27 cellular contexts compared by ENCODE assay signal in genomic region chr12:81998761-81999378, GRCh38.
DNase-seq lines count a peak whose midpoint lies in the region; ATAC-seq and TF ChIP-seq lines count a peak whose summit lies in the region.
"Had no signal": no experiment of that assay in that cellular context is flagged by ENCODE, and none has a peak within 500 bp of the region (broad histone marks: within the 10 kb centered on the region; RNA-seq: fewer than 3 reads in every experiment).

No MANE protein-coding gene starts in this region.

- no peaks in the 10 kb centered on the region for H3K4me1 Mint-ChIP-seq in MCF 10A (ENCODE audit: insufficient read depth, unreplicated experiment)
- H3K4me1 Mint-ChIP-seq: activated naive CD8-positive, alpha-beta T cell treated with anti-CD3 and anti-CD28 coated beads for 36 hours had no signal

- H3K79me2 ChIP-seq in mammary epithelial cell (ENCODE audit: insufficient read depth, low read length), result no peaks in the 10 kb centered on the region

- peak overlapping the region; percentile 24 for H3K27ac ChIP-seq in mammary epithelial cell (ENCODE audit: insufficient read depth, low read depth, low read length)
- no peak overlapping the region for H3K27ac ChIP-seq in foreskin keratinocyte
- no peak overlapping the region for H3K27ac ChIP-seq in Peyer's patch
- H3K27ac ChIP-seq: ascending aorta, GM23248, prostate gland, transverse colon had no signal

- H2AFZ ChIP-seq in mammary epithelial cell (ENCODE audit: low read depth, low read length), result no peak overlapping the region
- H2AFZ ChIP-seq: GM23248 had no signal

- peaks cover 12% of the 10 kb centered on the region for H3K4me1 ChIP-seq in mammary epithelial cell (ENCODE audit: insufficient read depth, low read length)
- no peaks in the 10 kb centered on the region for H3K4me1 ChIP-seq in foreskin keratinocyte
- no peaks in the 10 kb centered on the region for H3K4me1 ChIP-seq in Peyer's patch
- H3K4me1 ChIP-seq: ascending aorta, prostate gland, transverse colon had no signal

- CTCF ChIA-PET in mammary epithelial cell (lab: Charles Lee; ENCODE audit: low non-redundant PET) (no interaction called here), MCF 10A (lab: Yijun Ruan, JAX) (interaction anchor here (0.6 kb wide), 1 partner anchor 42 kb away, joined by 3 read pairs; no protein-coding TSS in a partner anchor)

- TF ChIP-seq POLR2A in Peyer's patch (IDR thresholded peaks at IDR 0.05), result no peak

- TF ChIP-seq CTCF in mammary epithelial cell (conservative IDR thresholded peaks at IDR 0.05 in 1 of 2, IDR thresholded peaks at IDR 0.05 in 1 of 2; ENCODE audit: extremely low read depth in 1 of 2, insufficient read depth in 1 of 2, low read depth in 1 of 2, low read length in 2 of 2) (no peak), MCF 10A (IDR thresholded peaks at IDR 0.05; ENCODE audit: unreplicated experiment) (no peak), astrocyte of the spinal cord (IDR thresholded peaks at IDR 0.05; ENCODE audit: low read depth, low read length) (no peak), foreskin keratinocyte (conservative IDR thresholded peaks at IDR 0.05) (peak; percentile 11), Peyer's patch (IDR thresholded peaks at IDR 0.05) (no peak)

- no peak overlapping the region for H3K9ac ChIP-seq in mammary epithelial cell (ENCODE audit: insufficient read depth, low read length)
- H3K9ac ChIP-seq: GM23248 had no signal

- no peak overlapping the region for H3K4me2 ChIP-seq in mammary epithelial cell (ENCODE audit: insufficient read depth, low read depth, low read length)

- intact Hi-C loops in mammary epithelial cell (cut with micrococcal nuclease), result no loop called here
- intact Hi-C loops in MCF 10A (cut with micrococcal nuclease), result no loop called here

- DNase-seq in mammary epithelial cell (peak; percentile 32), MCF 10A (ENCODE audit: unreplicated experiment) (no peak), astrocyte of the spinal cord (ENCODE audit: low read depth, low spot score) (peak; percentile 73), foreskin keratinocyte (peak; percentile 97), cortex of kidney (lab: John Stamatoyannopoulos, UW) (no peak), Peyer's patch (no peak), GM19240 (ENCODE audit: insufficient read length, low spot score) (no peak), HuH-7.5 (ENCODE audit: low spot score) (no peak)
- DNase-seq: activated CD4-positive, alpha-beta memory T cell treated with anti-CD3 and anti-CD28 coated beads for 36 hours; activated CD4-positive, CD25-positive, alpha-beta regulatory T cell; activated naive CD8-positive, alpha-beta T cell treated with anti-CD3 and anti-CD28 coated beads for 36 hours; AML-193; CD8-positive, alpha-beta T cell; effector CD8-positive, alpha-beta T cell; GDM1; glutamatergic neuron; GM23248; left colon; mesendoderm; NCI-H1436; NCI-H526 treated with DMSO at 0.1 percent for 48 hours; Right ventricle myocardium superior; stimulated activated CD8-positive, alpha-beta memory T cell treated with anti-CD3 and anti-CD28 coated beads, Interleukin-4, amount 100 ng/mL, for 48 hours; transverse colon had no signal

- H3K27me3 ChIP-seq in mammary epithelial cell (ENCODE audit: insufficient read depth, low read length) (no peaks in the 10 kb centered on the region), foreskin keratinocyte (no peaks in the 10 kb centered on the region), Peyer's patch (no peaks in the 10 kb centered on the region)
- H3K27me3 ChIP-seq: ascending aorta, transverse colon had no signal

- no peak overlapping the region for H3K4me3 Mint-ChIP-seq in MCF 10A (ENCODE audit: unreplicated experiment)
- H3K4me3 Mint-ChIP-seq: activated CD4-positive, alpha-beta memory T cell treated with anti-CD3 and anti-CD28 coated beads for 36 hours; activated naive CD8-positive, alpha-beta T cell treated with anti-CD3 and anti-CD28 coated beads for 36 hours; CD8-positive, alpha-beta T cell had no signal

- H3K36me3 ChIP-seq in mammary epithelial cell (ENCODE audit: insufficient read depth, low read length), result no peaks in the 10 kb centered on the region
- H3K36me3 ChIP-seq in Peyer's patch, result no peaks in the 10 kb centered on the region
- H3K36me3 ChIP-seq: ascending aorta, prostate gland, transverse colon had no signal

- no peak overlapping the region for H3K27ac Mint-ChIP-seq in MCF 10A (ENCODE audit: low read depth, unreplicated experiment)
- H3K27ac Mint-ChIP-seq: activated CD4-positive, alpha-beta memory T cell treated with anti-CD3 and anti-CD28 coated beads for 36 hours; activated naive CD8-positive, alpha-beta T cell treated with anti-CD3 and anti-CD28 coated beads for 36 hours; CD8-positive, alpha-beta T cell had no signal

- WGBS in mammary epithelial cell (ENCODE audit: low coverage, missing lambda C conversion rate), result 6% methylated on average over 2 of the region's 2 CpGs

- H3K9me3 ChIP-seq in mammary epithelial cell (replicated peaks; ENCODE audit: insufficient read depth, low read length) (no peaks in the 10 kb centered on the region), Peyer's patch (no peaks in the 10 kb centered on the region)
- H3K9me3 ChIP-seq: ascending aorta, prostate gland, transverse colon had no signal

- no peaks in the 10 kb centered on the region for H4K20me1 ChIP-seq in mammary epithelial cell (ENCODE audit: insufficient read depth, low read length)

- POLR2A ChIA-PET in MCF 10A (lab: Yijun Ruan, JAX), result no interaction called here

- in situ Hi-C loops in mammary epithelial cell (cut with MboI; ENCODE audit: low sequenced_read_pairs in 2 of 2) (no loop called here), astrocyte of the spinal cord (cut with HindIII; ENCODE audit: low sequenced_read_pairs) (no loop called here)

- ATAC-seq in foreskin keratinocyte, result peak; percentile 89
- ATAC-seq: CD8-positive, alpha-beta T cell; K562; left colon had no signal

- H3K4me3 ChIP-seq in mammary epithelial cell (replicated peaks in 1 of 3; ENCODE audit: insufficient read depth in 1 of 3, low read depth in 2 of 3, low read length in 3 of 3) (no peak overlapping the region), astrocyte of the spinal cord (ENCODE audit: low read depth, low read length) (no peak overlapping the region), Peyer's patch (no peak overlapping the region)
- H3K4me3 ChIP-seq: ascending aorta, GM23248, K562, prostate gland, transverse colon had no signal

- BruUV-seq in mammary epithelial cell (replicated peaks; lab: Mats Ljungman, UMichigan) (no TSS peak), MCF 10A (replicated peaks; lab: Mats Ljungman, UMichigan) (no TSS peak)

- no peaks in the 10 kb centered on the region for H3K36me3 Mint-ChIP-seq in MCF 10A (ENCODE audit: insufficient read depth, unreplicated experiment)
- H3K36me3 Mint-ChIP-seq: activated CD4-positive, alpha-beta memory T cell treated with anti-CD3 and anti-CD28 coated beads for 36 hours; activated naive CD8-positive, alpha-beta T cell treated with anti-CD3 and anti-CD28 coated beads for 36 hours; CD8-positive, alpha-beta T cell had no signal

- peaks cover 8% of the 10 kb centered on the region for H3K9me3 Mint-ChIP-seq in MCF 10A (ENCODE audit: unreplicated experiment)
- H3K9me3 Mint-ChIP-seq: activated CD4-positive, alpha-beta memory T cell treated with anti-CD3 and anti-CD28 coated beads for 36 hours had no signal

- no peaks in the 10 kb centered on the region for H3K27me3 Mint-ChIP-seq in MCF 10A (ENCODE audit: insufficient read depth, unreplicated experiment)
- H3K27me3 Mint-ChIP-seq: activated CD4-positive, alpha-beta memory T cell treated with anti-CD3 and anti-CD28 coated beads for 36 hours; activated naive CD8-positive, alpha-beta T cell treated with anti-CD3 and anti-CD28 coated beads for 36 hours had no signal

- dilution Hi-C loops in mammary epithelial cell (cut with HindIII; ENCODE audit: low sequenced_read_pairs), result no loop called here

Comparison
In these comparisons a context has a peak if more than half of its experiments do, and no peak if none do; other contexts are left out.
1. DNase-seq: peak in mammary epithelial cell (single experiment), astrocyte of the spinal cord (single experiment) and foreskin keratinocyte (2 of 2); none in MCF 10A (single experiment), cortex of kidney (single experiment), Peyer's patch (0 of 3), GM19240 (single experiment) and HuH-7.5 (single experiment).